21 cellular contexts compared by ENCODE assay signal in the genomic region with DNA sequence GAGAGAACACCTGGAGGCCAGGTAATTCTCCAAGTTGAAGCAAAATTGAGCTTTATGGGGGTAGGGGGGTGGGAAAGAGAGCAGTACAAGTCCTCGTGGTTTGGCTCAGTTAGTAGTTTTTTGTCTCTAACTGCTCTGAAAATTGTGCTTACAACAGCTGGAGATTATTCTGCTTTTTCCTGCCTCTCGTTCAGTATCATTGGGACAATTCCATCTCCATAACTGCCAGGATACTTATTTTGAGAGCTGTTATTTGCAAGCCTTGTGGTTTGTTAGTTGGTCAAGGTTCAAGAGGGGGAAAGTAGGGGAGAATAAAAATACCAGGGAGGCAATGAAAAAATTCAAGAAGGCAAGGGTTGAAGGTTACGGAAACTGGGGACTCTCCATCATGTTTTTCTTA.
DNase-seq lines count a peak whose midpoint lies in the region; ATAC-seq, FAIRE-seq and TF ChIP-seq lines count a peak whose summit lies in the region.
"Had no signal": no experiment of that assay in that cellular context is flagged by ENCODE, and none has a peak within 500 bp of the region (broad histone marks: within the 10 kb centered on the region; RNA-seq: fewer than 3 reads in every experiment).

No MANE protein-coding gene starts in this region.

- no peak overlapping the region for H2AFZ ChIP-seq in astrocyte (ENCODE audit: low read depth, low read length)

- ATAC-seq in right lobe of liver (no peak), HG02870 (IDR thresholded peaks at IDR 0.05; ENCODE audit: unreplicated experiment) (no peak)
- ATAC-seq: A549, PC-3 had no signal

- H3K36me3 ChIP-seq in astrocyte (ENCODE audit: insufficient read depth, low read length) (no peaks in the 10 kb centered on the region), mesendoderm (ENCODE audit: control insufficient read depth, insufficient read depth, low read length) (no peaks in the 10 kb centered on the region), right lobe of liver (no peaks in the 10 kb centered on the region)

- no peak overlapping the region for H2AK5ac ChIP-seq in mesendoderm (ENCODE audit: low read length)

- H3K56ac ChIP-seq in mesendoderm (ENCODE audit: low read length): no peak overlapping the region

- no peak overlapping the region for H2BK120ac ChIP-seq in mesendoderm (ENCODE audit: low read depth, low read length)

- WGBS in mesendoderm (ENCODE audit: extremely low coverage, insufficient coverage, low lambda C conversion rate): no CpG with 5 or more reads among the region's 3 CpGs
- 51% methylated on average over 3 of the region's 3 CpGs for WGBS in right lobe of liver (ENCODE audit: insufficient coverage, low coverage, low lambda C conversion rate, missing lambda C conversion rate)

- H3K23ac ChIP-seq in mesendoderm (ENCODE audit: low read length): no peak overlapping the region

- H3K4ac ChIP-seq in mesendoderm (ENCODE audit: low read depth, low read length): no peak overlapping the region

- no peak overlapping the region for H2BK5ac ChIP-seq in mesendoderm (ENCODE audit: low read length)

- no peak overlapping the region for H3K27ac Mint-ChIP-seq in astrocyte (ENCODE audit: unreplicated experiment)
- H3K27ac Mint-ChIP-seq: CD4-positive, alpha-beta T cell had no signal

- intact Hi-C loops in right lobe of liver (cut with DNase I): no loop called here
- intact Hi-C loops in cardiac septum (cut with DNase I): no loop called here

- H3K4me3 Mint-ChIP-seq in astrocyte (ENCODE audit: unreplicated experiment): no peak overlapping the region
- H3K4me3 Mint-ChIP-seq: CD4-positive, alpha-beta T cell had no signal

- TF ChIP-seq POLR2A in right lobe of liver (IDR thresholded peaks at IDR 0.05): no peak

- TF ChIP-seq CTCF in astrocyte (IDR thresholded peaks at IDR 0.05; ENCODE audit: insufficient read depth, low read depth, low read length) (no peak), right lobe of liver (IDR thresholded peaks at IDR 0.05) (no peak)

- H3K4me1 ChIP-seq in astrocyte (ENCODE audit: insufficient read depth, low read length): no peaks in the 10 kb centered on the region
- H3K4me1 ChIP-seq in mesendoderm (ENCODE audit: control insufficient read depth, low read depth, low read length): no peaks in the 10 kb centered on the region
- no peaks in the 10 kb centered on the region for H3K4me1 ChIP-seq in right lobe of liver

- H3K27me3 Mint-ChIP-seq in astrocyte (ENCODE audit: low read depth, unreplicated experiment): no peaks in the 10 kb centered on the region
- H3K27me3 Mint-ChIP-seq: CD4-positive, alpha-beta T cell had no signal

- no peaks in the 10 kb centered on the region for H3K9me3 ChIP-seq in astrocyte (ENCODE audit: insufficient read depth, low read depth, low read length)
- H3K9me3 ChIP-seq in right lobe of liver: no peaks in the 10 kb centered on the region
- H3K9me3 ChIP-seq: A549 had no signal

- no peaks in the 10 kb centered on the region for H4K20me1 ChIP-seq in astrocyte (ENCODE audit: insufficient read depth, low read length)

- H3K79me2 ChIP-seq in astrocyte (ENCODE audit: insufficient read depth, low read length) (no peaks in the 10 kb centered on the region), mesendoderm (ENCODE audit: control insufficient read depth, insufficient read depth, low read length) (no peaks in the 10 kb centered on the region)

- H3K27me3 ChIP-seq in astrocyte (ENCODE audit: insufficient read depth, low read length): no peaks in the 10 kb centered on the region
- H3K27me3 ChIP-seq in mesendoderm (ENCODE audit: insufficient read depth, low read length, poor library complexity): no peaks in the 10 kb centered on the region
- no peaks in the 10 kb centered on the region for H3K27me3 ChIP-seq in right lobe of liver

- no peak overlapping the region for H4K8ac ChIP-seq in mesendoderm (ENCODE audit: low read depth, low read length)

- no peak overlapping the region for H3K9ac ChIP-seq in astrocyte (ENCODE audit: low read length)
- no peak overlapping the region for H3K9ac ChIP-seq in mesendoderm (ENCODE audit: low read length)

- DNase-seq in AG08395 (ENCODE audit: low spot score) (peak; percentile 2), NCI-H146 (lab: John Stamatoyannopoulos, UW) (peak; percentile 67), astrocyte (ENCODE audit: low read depth) (peak; percentile 8), mesendoderm (no peak), right lobe of liver (no peak), cardiac septum (ENCODE audit: low spot score) (no peak)
- DNase-seq in activated CD4-positive, alpha-beta T cell treated with anti-CD3 and anti-CD28 coated beads, Interleukin-2, amount 50 U/mL, for 48 hours: no peak
- DNase-seq: CD4-positive, alpha-beta T cell; COR-L47; DMS79; Kasumi-1; NCI-H1417; NCI-H1930; NCI-H226; NCI-H510A treated with DMSO at 0.1 percent for 48 hours; PC-3; RPMI8226; SHP77 treated with DMSO at 0.1 percent for 48 hours had no signal

- H3K9me3 Mint-ChIP-seq in astrocyte (ENCODE audit: unreplicated experiment): peaks cover 2% of the 10 kb centered on the region

- H2BK15ac ChIP-seq in mesendoderm (replicated peaks; ENCODE audit: low read depth): no peak overlapping the region

- H3K4me3 ChIP-seq in astrocyte (ENCODE audit: insufficient read depth, low read depth, low read length): no peak overlapping the region
- no peak overlapping the region for H3K4me3 ChIP-seq in mesendoderm (ENCODE audit: low read length)
- H3K4me3 ChIP-seq in right lobe of liver: no peak overlapping the region
- H3K4me3 ChIP-seq: A549 had no signal

- H3K36me3 Mint-ChIP-seq in astrocyte (ENCODE audit: low read depth, unreplicated experiment): no peaks in the 10 kb centered on the region

- H3K4me2 ChIP-seq in astrocyte (ENCODE audit: low read length): no peak overlapping the region
- H3K4me2 ChIP-seq in mesendoderm (ENCODE audit: low read length): no peak overlapping the region
- H3K4me2 ChIP-seq: A549 had no signal

- H3K18ac ChIP-seq in mesendoderm (ENCODE audit: low read length): peak overlapping the region; percentile 30

- H3K27ac ChIP-seq in astrocyte (ENCODE audit: low read depth, low read length) (no peak overlapping the region), mesendoderm (ENCODE audit: low read depth, low read length) (no peak overlapping the region), right lobe of liver (no peak overlapping the region)
- H3K27ac ChIP-seq: A549 had no signal

- no peaks in the 10 kb centered on the region for H3K79me1 ChIP-seq in mesendoderm (ENCODE audit: low read length)

- peaks cover 3% of the 10 kb centered on the region for H3K4me1 Mint-ChIP-seq in astrocyte (ENCODE audit: low read depth, unreplicated experiment)

- no peak for FAIRE-seq in astrocyte (lab: Jason Lieb, UNC)
- FAIRE-seq: A549, H54 had no signal

- no peak overlapping the region for H4K5ac ChIP-seq in mesendoderm (ENCODE audit: low read length)

Comparison
In these comparisons a context has a peak if more than half of its experiments do, and no peak if none do; other contexts are left out.
1. DNase-seq: peak in AG08395 (single experiment), NCI-H146 (single experiment) and astrocyte (single experiment); none in mesendoderm (single experiment), right lobe of liver (0 of 3), activated CD4-positive, alpha-beta T cell treated with anti-CD3 and anti-CD28 coated beads, Interleukin-2, amount 50 U/mL, for 48 hours (0 of 2) and cardiac septum (single experiment).